1 cellular context compared by ENCODE assay signal in the genomic region with DNA sequence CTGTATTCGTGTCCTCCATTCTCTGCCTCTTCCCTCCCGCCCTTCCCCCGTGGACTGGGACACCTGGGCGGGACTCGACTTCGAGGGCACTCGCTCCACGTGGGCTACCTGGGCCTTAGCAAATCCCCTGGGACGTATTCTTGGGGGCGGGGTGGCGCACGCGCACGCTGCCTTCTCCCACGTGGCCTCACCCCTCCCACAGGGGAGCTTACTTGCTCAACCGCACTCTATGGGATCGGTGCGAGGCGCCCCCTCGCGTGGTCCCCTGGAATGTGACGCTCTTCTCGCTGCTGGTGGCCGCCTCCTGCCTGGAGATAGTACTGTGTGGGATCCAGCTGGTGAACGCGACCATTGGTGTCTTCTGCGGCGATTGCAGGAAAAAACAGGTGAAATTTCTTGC.
TF ChIP-seq lines count a peak whose summit lies in the region.

No MANE protein-coding gene starts in this region.

TF ChIP-seq in H1, 55 proteins besides CTCF, POLR2A, EP300 and RAD21:
- TF ChIP-seq, protein P1, sequence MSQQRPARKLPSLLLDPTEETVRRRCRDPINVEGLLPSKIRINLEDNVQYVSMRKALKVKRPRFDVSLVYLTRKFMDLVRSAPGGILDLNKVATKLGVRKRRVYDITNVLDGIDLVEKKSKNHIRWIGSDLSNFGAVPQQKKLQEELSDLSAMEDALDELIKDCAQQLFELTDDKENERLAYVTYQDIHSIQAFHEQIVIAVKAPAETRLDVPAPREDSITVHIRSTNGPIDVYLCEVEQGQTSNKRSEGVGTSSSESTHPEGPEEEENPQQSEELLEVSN (IDR thresholded peaks at IDR 0.05), result peak; percentile 93
- TF ChIP-seq MAX (IDR thresholded peaks at IDR 0.05), result peak; percentile 86
- TF ChIP-seq TEAD4 (IDR thresholded peaks at IDR 0.05; ENCODE audit: low read depth, low read length), result peak; percentile 54; the same call in 1 of the 2 replicates
- no peak for TF ChIP-seq USF2 (IDR thresholded peaks at IDR 0.05; ENCODE audit: low read length)
